In the genomic region with DNA sequence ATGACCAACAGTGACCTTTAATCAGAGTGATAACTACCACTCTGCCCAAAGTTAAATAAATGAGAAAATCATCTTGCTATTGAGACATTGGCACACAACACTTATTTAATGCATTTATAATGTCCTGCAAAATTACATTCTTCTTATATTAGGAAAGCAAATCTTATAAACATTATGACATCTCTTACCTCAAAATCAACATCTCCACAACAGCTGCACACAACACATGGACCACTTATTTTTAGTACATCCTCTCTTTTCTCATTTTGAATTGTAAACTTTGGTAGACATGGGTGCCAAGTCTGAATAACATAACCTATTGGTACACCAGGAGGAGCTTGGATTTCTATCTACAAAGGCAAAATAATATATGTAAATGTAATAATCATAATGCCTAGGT, we compare ENCODE assay signal across 27 cellular contexts. TPM values are rescaled to one million over a fixed set of nuclear protein-coding genes. Genes with fewer than 3 reads are reported as not detected.
"Had no signal": no experiment of that assay in that cellular context is flagged by ENCODE, and none has a peak within 500 bp of the region (broad histone marks: within the 10 kb centered on the region; RNA-seq: fewer than 3 reads in every experiment).

No MANE protein-coding gene starts in this region.

- H3K27me3 ChIP-seq: adrenal gland, Peyer's patch, SJSA1 had no signal

- H3K4me1 Mint-ChIP-seq: activated naive CD4-positive, alpha-beta T cell treated with anti-CD3 and anti-CD28 coated beads, Interleukin-2, amount 10 ng/mL, durations not matched to agents 7 days and 5 days had no signal

- H3K9me3 ChIP-seq: adrenal gland, Peyer's patch, SJSA1 had no signal

- H3K27me3 Mint-ChIP-seq: activated CD8-positive, alpha-beta memory T cell treated with anti-CD3 and anti-CD28 coated beads, Interleukin-2, amount 10 ng/mL, durations not matched to agents 7 days and 5 days; activated naive CD4-positive, alpha-beta T cell treated with anti-CD3 and anti-CD28 coated beads, Interleukin-2, amount 10 ng/mL, durations not matched to agents 7 days and 5 days; activated naive CD8-positive, alpha-beta T cell treated with anti-CD3 and anti-CD28 coated beads, Interleukin-2, amount 10 ng/mL, durations not matched to agents 7 days and 5 days; activated T-cell treated with anti-CD3 and anti-CD28 coated beads, Interleukin-2, amount 50 U/mL, for 24 hours had no signal

- H3K27ac ChIP-seq: adrenal gland, Peyer's patch, RWPE1, SJSA1 had no signal

- H3K4me3 ChIP-seq: adrenal gland, Peyer's patch, SJSA1 had no signal

- H3K9me3 Mint-ChIP-seq: activated naive CD4-positive, alpha-beta T cell treated with anti-CD3 and anti-CD28 coated beads, Interleukin-2, amount 10 ng/mL, durations not matched to agents 7 days and 5 days; activated naive CD8-positive, alpha-beta T cell treated with anti-CD3 and anti-CD28 coated beads, Interleukin-2, amount 10 ng/mL, durations not matched to agents 7 days and 5 days; activated T-cell treated with anti-CD3 and anti-CD28 coated beads, Interleukin-2, amount 50 U/mL, for 24 hours had no signal

- DNase-seq: activated CD4-positive, alpha-beta T cell treated with anti-CD3 and anti-CD28 coated beads for 4 hours; activated CD4-positive, alpha-beta T cell treated with anti-CD3 and anti-CD28 coated beads, Interleukin-2, amount 50 U/mL, for 4 hours; activated CD8-positive, alpha-beta memory T cell treated with anti-CD3 and anti-CD28 coated beads, Interleukin-2, amount 10 ng/mL, durations not matched to agents 7 days and 5 days; activated gamma-delta T cell; activated naive CD4-positive, alpha-beta T cell treated with anti-CD3 and anti-CD28 coated beads, Interleukin-2, amount 10 ng/mL, durations not matched to agents 7 days and 5 days; activated naive CD8-positive, alpha-beta T cell treated with anti-CD3 and anti-CD28 coated beads, Interleukin-2, amount 10 ng/mL, durations not matched to agents 7 days and 5 days; activated T-cell treated with anti-CD3 and anti-CD28 coated beads, Interleukin-2, amount 50 U/mL, for 24 hours; adrenal gland; anterior cingulate cortex; cerebellar nuclear complex; KG1; NCI-H1105; NCI-H1436; NCI-H1694 treated with DMSO at 0.1 percent for 48 hours; NCI-H2029 treated with DMSO at 0.1 percent for 48 hours; NCI-H510A treated with DMSO at 0.1 percent for 48 hours; NCI-H69; NK-92 treated with Interleukin-12 subunit alpha and Interleukin-12 subunit beta, amount 100 ng/mL, for 24 hours; OCI-M1; Peyer's patch; Right ventricle myocardium superior; SW 1271 had no signal

- ATAC-seq: activated CD4-positive, CD25-positive, alpha-beta regulatory T cell treated with anti-CD3 and anti-CD28 coated beads, Interleukin-2, amount 50 U/mL, for 24 hours; activated CD8-positive, alpha-beta memory T cell treated with anti-CD3 and anti-CD28 coated beads, Interleukin-2, amount 10 ng/mL, durations not matched to agents 7 days and 5 days; SK-N-SH treated with all-trans-retinoic acid at 6 μM for 48 hours had no signal

- H3K27ac Mint-ChIP-seq: activated naive CD4-positive, alpha-beta T cell treated with anti-CD3 and anti-CD28 coated beads, Interleukin-2, amount 10 ng/mL, durations not matched to agents 7 days and 5 days; activated naive CD8-positive, alpha-beta T cell treated with anti-CD3 and anti-CD28 coated beads, Interleukin-2, amount 10 ng/mL, durations not matched to agents 7 days and 5 days; activated T-cell treated with anti-CD3 and anti-CD28 coated beads, Interleukin-2, amount 50 U/mL, for 24 hours had no signal

- H3K4me1 ChIP-seq: Peyer's patch, SJSA1 had no signal

- H3K4me3 Mint-ChIP-seq: activated CD8-positive, alpha-beta memory T cell treated with anti-CD3 and anti-CD28 coated beads, Interleukin-2, amount 10 ng/mL, durations not matched to agents 7 days and 5 days; activated naive CD4-positive, alpha-beta T cell treated with anti-CD3 and anti-CD28 coated beads, Interleukin-2, amount 10 ng/mL, durations not matched to agents 7 days and 5 days; activated naive CD8-positive, alpha-beta T cell treated with anti-CD3 and anti-CD28 coated beads, Interleukin-2, amount 10 ng/mL, durations not matched to agents 7 days and 5 days; activated T-cell treated with anti-CD3 and anti-CD28 coated beads, Interleukin-2, amount 50 U/mL, for 24 hours had no signal

RNA-seq across cellular contexts. Expression of a gene that starts 52.0 kb away (rescaled TPM):
- total RNA-seq: activated CD8-positive, alpha-beta memory T cell treated with anti-CD3 and anti-CD28 coated beads, Interleukin-2, amount 10 ng/mL, durations not matched to agents 7 days and 5 days; activated naive CD8-positive, alpha-beta T cell treated with anti-CD3 and anti-CD28 coated beads, Interleukin-2, amount 10 ng/mL, durations not matched to agents 7 days and 5 days; MCF 10A; Peyer's patch; Right ventricle myocardium superior; SJSA1 had no signal
- polyA plus RNA-seq: adrenal gland had no signal
